ENCODE assay signal across 1 cellular context in genomic region chr17:28189667-28190066, GRCh38.
TF ChIP-seq lines count a peak whose summit lies in the region.

No MANE protein-coding gene starts in this region.

TF ChIP-seq in K562, 482 proteins besides CTCF, POLR2A, EP300 and RAD21 (continued from another document and continues in another):
- TF ChIP-seq GTF3C2 (IDR thresholded peaks at IDR 0.05; ENCODE audit: borderline replicate concordance, extremely low read depth, insufficient read length) (no peak), CUX1 (CRISPR knock-in tag; IDR thresholded peaks at IDR 0.05) (no peak), CEBPZ (IDR thresholded peaks at IDR 0.05; ENCODE audit: borderline replicate concordance, low read depth, low read length) (no peak), ZNF780A (CRISPR knock-in tag; IDR thresholded peaks at IDR 0.05) (no peak), CHCHD3 (CRISPR knock-in tag; IDR thresholded peaks at IDR 0.05) (no peak), E2F3 (CRISPR knock-in tag; IDR thresholded peaks at IDR 0.05) (no peak), PKNOX1 (IDR thresholded peaks at IDR 0.05) (no peak), ZNF583 (CRISPR knock-in tag; IDR thresholded peaks at IDR 0.05) (no peak), FOXK2 (conservative IDR thresholded peaks at IDR 0.05 in 1 of 2, IDR thresholded peaks at IDR 0.05 in 1 of 2; ENCODE audit: low read depth in 2 of 2) (no peak; a peak in 1 of 4 replicates), RERE (CRISPR knock-in tag; IDR thresholded peaks at IDR 0.05; ENCODE audit: borderline replicate concordance) (no peak), OTX1 (CRISPR knock-in tag; IDR thresholded peaks at IDR 0.05) (no peak), TSHZ1 (CRISPR knock-in tag; IDR thresholded peaks at IDR 0.05) (no peak), POLR2AphosphoS5 (IDR thresholded peaks at IDR 0.05; ENCODE audit: control insufficient read depth, insufficient read depth, low read depth, low read length) (no peak), NR2C2 (CRISPR knock-in tag; IDR thresholded peaks at IDR 0.05) (no peak), NR2C2 (tag; IDR thresholded peaks at IDR 0.05) (peak; percentile 69), MEF2A (IDR thresholded peaks at IDR 0.05; ENCODE audit: control insufficient read depth, low read depth, low read length) (no peak), MAFG (tag; conservative IDR thresholded peaks at IDR 0.05) (peak; percentile 41; the same call in 1 of the 2 replicates), ZNF699 (CRISPR knock-in tag; IDR thresholded peaks at IDR 0.05; ENCODE audit: insufficient replicate concordance) (no peak), ZC3H4 (CRISPR knock-in tag; IDR thresholded peaks at IDR 0.05; ENCODE audit: borderline replicate concordance) (no peak), ZNF449 (CRISPR knock-in tag; IDR thresholded peaks at IDR 0.05) (no peak), NFATC3 (IDR thresholded peaks at IDR 0.05) (no peak), RUNX1 (IDR thresholded peaks at IDR 0.05; ENCODE audit: low read depth) (no peak), NBN (IDR thresholded peaks at IDR 0.05; ENCODE audit: low read depth) (no peak), NFXL1 (CRISPR knock-in tag; IDR thresholded peaks at IDR 0.05) (no peak), ZFP36 (IDR thresholded peaks at IDR 0.05; ENCODE audit: low read depth, low read length, partially characterized antibody) (no peak), ZNF175 (CRISPR knock-in tag; IDR thresholded peaks at IDR 0.05; ENCODE audit: low read depth) (no peak), TAF7 (tag; IDR thresholded peaks at IDR 0.05) (no peak), SMAD1 (IDR thresholded peaks at IDR 0.05; ENCODE audit: low read depth, low read length, partially characterized antibody) (no peak), HEY1 (CRISPR knock-in tag; IDR thresholded peaks at IDR 0.05; ENCODE audit: borderline replicate concordance) (no peak), TFE3 (CRISPR knock-in tag; IDR thresholded peaks at IDR 0.05) (no peak), LEF1 (IDR thresholded peaks at IDR 0.05) (peak; percentile 68), TRIM28 (IDR thresholded peaks at IDR 0.05) (no peak)
